In genomic region chr2:235005603-235006259, GRCh38 we compare ENCODE assay signal across 1 cellular context.
TF ChIP-seq lines count a peak whose summit lies in the region.

No MANE protein-coding gene starts in this region.

TF ChIP-seq in IMR-90, 13 proteins besides CTCF, POLR2A, EP300 and RAD21:
- no peak for TF ChIP-seq BHLHE40 (IDR thresholded peaks at IDR 0.05; ENCODE audit: low read depth, low read length)
- no peak for TF ChIP-seq NFE2L2 (IDR thresholded peaks at IDR 0.05; ENCODE audit: low read depth, low read length)
- no peak for TF ChIP-seq ELK1 (IDR thresholded peaks at IDR 0.05; ENCODE audit: borderline replicate concordance, low read depth, low read length)
- no peak for TF ChIP-seq MAZ (IDR thresholded peaks at IDR 0.05; ENCODE audit: borderline replicate concordance, low read depth, low read length)
- no peak for TF ChIP-seq SMC3 (IDR thresholded peaks at IDR 0.05; ENCODE audit: low read depth, low read length)
- no peak for TF ChIP-seq CEBPB (IDR thresholded peaks at IDR 0.05; ENCODE audit: low read depth, low read length)
- TF ChIP-seq MXI1 (IDR thresholded peaks at IDR 0.05; ENCODE audit: borderline replicate concordance, low read depth, low read length) = no peak
- TF ChIP-seq RCOR1 (IDR thresholded peaks at IDR 0.05; ENCODE audit: insufficient replicate concordance, low read length) = no peak
- no peak for TF ChIP-seq FOS (IDR thresholded peaks at IDR 0.05; ENCODE audit: low read depth, low read length)
- no peak for TF ChIP-seq USF2 (IDR thresholded peaks at IDR 0.05; ENCODE audit: low read depth, low read length)
- TF ChIP-seq MAFK (IDR thresholded peaks at IDR 0.05; ENCODE audit: low read depth, low read length) = no peak
- no peak for TF ChIP-seq RFX5 (IDR thresholded peaks at IDR 0.05; ENCODE audit: low read depth, low read length)
- no peak for TF ChIP-seq CHD1 (IDR thresholded peaks at IDR 0.05; ENCODE audit: low read depth, low read length)
